In genomic region chr7:140972344-140972743, GRCh38 we compare ENCODE assay signal across 26 cellular contexts.
"Had no signal": no experiment of that assay in that cellular context is flagged by ENCODE, and none has a peak within 500 bp of the region (broad histone marks: within the 10 kb centered on the region; RNA-seq: fewer than 3 reads in every experiment).

No MANE protein-coding gene starts in this region.

- H3K9ac ChIP-seq: neural progenitor cell, parathyroid adenoma had no signal

- H3K27ac Mint-ChIP-seq: mesothelial cell of epicardium; naive B cell; natural killer cell; neural progenitor cell; stimulated activated naive B cell treated with anti-CD40 and anti-IgM and Interleukin-4, amounts not matched to agents 10 μg/mL and 1 μg/mL and 100 μg/mL, for 72 hours; stimulated activated naive CD8-positive, alpha-beta T cell treated with anti-CD3 and anti-CD28 coated beads, Interleukin-15, Interleukin-2, amounts not matched to agents 100 ng/mL and 50 ng/mL, for 24 hours had no signal

- H3K36me3 Mint-ChIP-seq: mesothelial cell of epicardium; naive B cell; natural killer cell; neural progenitor cell; stimulated activated naive B cell treated with anti-CD40 and anti-IgM and Interleukin-4, amounts not matched to agents 10 μg/mL and 1 μg/mL and 100 μg/mL, for 72 hours had no signal

- H3K4me3 Mint-ChIP-seq: mesothelial cell of epicardium; naive B cell; natural killer cell; nephron progenitor cell; neural progenitor cell; stimulated activated naive B cell treated with anti-CD40 and anti-IgM and Interleukin-4, amounts not matched to agents 10 μg/mL and 1 μg/mL and 100 μg/mL, for 72 hours; stimulated activated naive CD8-positive, alpha-beta T cell treated with anti-CD3 and anti-CD28 coated beads, Interleukin-15, Interleukin-2, amounts not matched to agents 100 ng/mL and 50 ng/mL, for 24 hours had no signal

- H2AFZ ChIP-seq: neural progenitor cell, parathyroid adenoma had no signal

- H3K36me3 ChIP-seq: heart left ventricle, left ventricle myocardium inferior, neural progenitor cell, neutrophil, right atrium auricular region, suprapubic skin, thoracic aorta, tibial nerve, upper lobe of right lung had no signal

- H3K27ac ChIP-seq: heart left ventricle, left ventricle myocardium inferior, neural progenitor cell, neutrophil, parathyroid adenoma, right atrium auricular region, skin epidermis, suprapubic skin, thoracic aorta, tibial nerve, upper lobe of right lung had no signal

- DNase-seq: heart left ventricle; islet precursor cell; left ventricle myocardium inferior; mesendoderm; naive B cell; natural killer cell; nephron progenitor cell; occipital lobe; stimulated activated CD4-positive, alpha-beta T cell treated with anti-CD3 and anti-CD28 coated beads, Interleukin-12 subunit alpha, Interleukin-12 subunit beta, amount 100 ng/mL, for 4 hours; stimulated activated CD4-positive, alpha-beta T cell treated with anti-CD3 and anti-CD28 coated beads, Interleukin-15, amount 100 ng/mL, for 24 hours; stimulated activated CD4-positive, alpha-beta T cell treated with anti-CD3 and anti-CD28 coated beads, Interleukin-2, amount 100 ng/mL, for 24 hours; stimulated activated CD4-positive, alpha-beta T cell treated with anti-CD3 and anti-CD28 coated beads, Interleukin-4, amount 100 ng/mL, for 1 hour; stimulated activated naive B cell treated with anti-CD40 and anti-IgM and Interleukin-4, amounts not matched to agents 10 μg/mL and 1 μg/mL and 100 μg/mL, for 72 hours; upper lobe of right lung had no signal

- H3K4me2 ChIP-seq: neural progenitor cell had no signal

- H3K4me1 Mint-ChIP-seq: naive B cell; neural progenitor cell; stimulated activated naive B cell treated with anti-CD40 and anti-IgM and Interleukin-4, amounts not matched to agents 10 μg/mL and 1 μg/mL and 100 μg/mL, for 72 hours had no signal

- H3K79me2 ChIP-seq: parathyroid adenoma had no signal

- ATAC-seq: heart left ventricle; natural killer cell; sciatic nerve; stimulated activated naive B cell treated with anti-CD40 and anti-IgM and Interleukin-4, amounts not matched to agents 10 μg/mL and 1 μg/mL and 100 μg/mL, for 72 hours; upper lobe of right lung had no signal

- H3K27me3 ChIP-seq: heart left ventricle, neural progenitor cell, neutrophil, right atrium auricular region, suprapubic skin, tibial nerve, upper lobe of right lung had no signal

- H3K9me3 ChIP-seq: heart left ventricle, left ventricle myocardium inferior, neutrophil, right atrium auricular region, suprapubic skin, thoracic aorta, tibial nerve, upper lobe of right lung had no signal

- H3K4me3 ChIP-seq: heart left ventricle, left ventricle myocardium inferior, lung, neural progenitor cell, right atrium auricular region, skin epidermis, suprapubic skin, thoracic aorta, tibial nerve, upper lobe of right lung had no signal

- H3K4me1 ChIP-seq: heart left ventricle, left ventricle myocardium inferior, right atrium auricular region, suprapubic skin, tibial nerve, upper lobe of right lung had no signal

- H3K9me3 Mint-ChIP-seq: mesothelial cell of epicardium; naive B cell; natural killer cell; nephron progenitor cell; neural progenitor cell; stimulated activated naive B cell treated with anti-CD40 and anti-IgM and Interleukin-4, amounts not matched to agents 10 μg/mL and 1 μg/mL and 100 μg/mL, for 72 hours; stimulated activated naive CD8-positive, alpha-beta T cell treated with anti-CD3 and anti-CD28 coated beads, Interleukin-15, Interleukin-2, amounts not matched to agents 100 ng/mL and 50 ng/mL, for 24 hours had no signal

- H3K27me3 Mint-ChIP-seq: stimulated activated naive CD8-positive, alpha-beta T cell treated with anti-CD3 and anti-CD28 coated beads, Interleukin-15, Interleukin-2, amounts not matched to agents 100 ng/mL and 50 ng/mL, for 24 hours had no signal
